Comparison of ENCODE assay signal across 19 cellular contexts in the genomic region with DNA sequence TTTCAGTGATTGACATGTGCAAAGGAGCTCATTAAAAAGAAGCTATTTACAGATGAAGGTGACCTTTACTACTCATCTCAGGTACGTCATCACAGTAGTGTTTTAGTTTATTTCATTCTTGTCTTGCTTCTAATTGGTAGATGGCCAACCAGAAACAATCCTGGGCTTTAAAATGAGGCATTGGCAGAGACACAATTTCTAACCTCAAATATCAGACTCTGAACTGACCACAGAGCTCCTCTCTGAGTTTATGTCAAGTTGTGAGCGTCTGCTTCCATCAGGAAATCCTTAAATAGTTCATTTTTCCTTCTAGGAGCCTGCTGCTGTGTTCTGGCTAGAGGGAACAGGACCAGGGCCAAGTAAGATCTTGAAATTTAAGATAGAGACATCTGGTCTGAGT.
"Had no signal": no experiment of that assay in that cellular context is flagged by ENCODE, and none has a peak within 500 bp of the region (broad histone marks: within the 10 kb centered on the region; RNA-seq: fewer than 3 reads in every experiment).

No MANE protein-coding gene starts in this region.

- H3K36me3 Mint-ChIP-seq: activated naive CD8-positive, alpha-beta T cell treated with anti-CD3 and anti-CD28 coated beads for 36 hours had no signal

- H3K9me3 ChIP-seq: sigmoid colon, tibial artery had no signal

- H3K4me1 ChIP-seq: foreskin keratinocyte, sigmoid colon, tibial artery had no signal

- H3K27ac ChIP-seq: foreskin keratinocyte, sigmoid colon, tibial artery had no signal

- ATAC-seq: esophagus mucosa, foreskin keratinocyte, left lobe of liver had no signal

- H3K27me3 ChIP-seq: foreskin keratinocyte, sigmoid colon, tibial artery had no signal

- H3K4me1 Mint-ChIP-seq: activated naive CD8-positive, alpha-beta T cell treated with anti-CD3 and anti-CD28 coated beads for 36 hours had no signal

- H3K4me3 Mint-ChIP-seq: activated naive CD8-positive, alpha-beta T cell treated with anti-CD3 and anti-CD28 coated beads for 36 hours; nephron; T-helper 2 cell treated with Interferon-gamma antibody and Interleukin-4, amounts not matched to agents 5 μg/mL and 100 μg/mL, for 36 hours had no signal

- H3K27me3 Mint-ChIP-seq: activated naive CD8-positive, alpha-beta T cell treated with anti-CD3 and anti-CD28 coated beads for 36 hours had no signal

- H3K9me3 Mint-ChIP-seq: T-helper 2 cell treated with Interferon-gamma antibody and Interleukin-4, amounts not matched to agents 5 μg/mL and 100 μg/mL, for 36 hours had no signal

- DNase-seq: activated CD4-positive, alpha-beta T cell treated with anti-CD3 and anti-CD28 coated beads, Interleukin-2, amount 50 U/mL, for 4 hours; activated naive CD4-positive, alpha-beta T cell; activated naive CD8-positive, alpha-beta T cell treated with anti-CD3 and anti-CD28 coated beads for 36 hours; amygdala; cortex of kidney; effector CD8-positive, alpha-beta T cell; foreskin keratinocyte; kidney; nucleus accumbens; posterior cingulate gyrus; sigmoid colon; stimulated activated naive CD4-positive, alpha-beta T cell; tibial artery had no signal

- FAIRE-seq: kidney, TTC549 had no signal

- H3K36me3 ChIP-seq: sigmoid colon, tibial artery had no signal

- H3K27ac Mint-ChIP-seq: activated naive CD8-positive, alpha-beta T cell treated with anti-CD3 and anti-CD28 coated beads for 36 hours; nephron; T-helper 2 cell treated with Interferon-gamma antibody and Interleukin-4, amounts not matched to agents 5 μg/mL and 100 μg/mL, for 36 hours had no signal

- H3K4me3 ChIP-seq: lung, sigmoid colon, tibial artery had no signal
